In the genomic region with DNA sequence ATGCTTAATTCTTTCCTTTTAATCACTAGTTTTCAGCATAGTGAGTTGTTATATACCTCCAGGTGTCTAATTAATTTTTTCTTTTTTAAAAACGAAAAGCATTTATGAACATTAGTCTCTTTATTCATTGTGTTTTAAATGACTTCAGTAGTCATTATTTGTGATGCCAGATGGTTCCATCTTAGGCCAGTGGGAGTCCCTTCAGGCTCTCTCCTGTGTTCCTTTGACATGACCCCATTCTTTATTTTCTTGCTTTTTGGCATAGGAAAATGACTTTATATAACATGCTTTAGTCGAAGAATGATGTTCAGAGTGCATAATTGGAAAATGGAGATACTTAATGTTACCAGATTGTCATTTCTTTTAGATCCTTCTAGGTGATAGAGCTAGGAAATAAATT, we compare ENCODE assay signal across 19 cellular contexts.
"Had no signal": no experiment of that assay in that cellular context is flagged by ENCODE, and none has a peak within 500 bp of the region (broad histone marks: within the 10 kb centered on the region; RNA-seq: fewer than 3 reads in every experiment).

No MANE protein-coding gene starts in this region.

- DNase-seq: activated CD4-positive, alpha-beta T cell treated with anti-CD3 and anti-CD28 coated beads for 36 hours; activated CD8-positive, alpha-beta memory T cell treated with anti-CD3 and anti-CD28 coated beads, Interleukin-2, amount 50 U/mL, for 48 hours; activated CD8-positive, alpha-beta T cell treated with anti-CD3 and anti-CD28 coated beads for 36 hours; activated effector memory CD4-positive, alpha-beta T cell treated with Interleukin-2 at 50 U/mL for 16 hours; activated naive CD4-positive, alpha-beta T cell treated with Interleukin-2 at 50 U/mL for 16 hours; activated naive CD8-positive, alpha-beta T cell treated with anti-CD3 and anti-CD28 coated beads for 36 hours; activated T-cell treated with anti-CD3 and anti-CD28 coated beads, Interleukin-2, amount 50 U/mL, for 1 hour; KG1; NCI-H1048; NCI-H1417; NCI-H345; NCI-H510A; NCI-H526 treated with DMSO at 0.1 percent for 48 hours; Peyer's patch; Right ventricle myocardium superior; SJCRH30; SK-N-SH; T-helper 1 cell had no signal

- H3K27ac Mint-ChIP-seq: activated CD4-positive, alpha-beta T cell treated with anti-CD3 and anti-CD28 coated beads for 36 hours; activated CD8-positive, alpha-beta T cell treated with anti-CD3 and anti-CD28 coated beads for 36 hours; activated naive CD8-positive, alpha-beta T cell treated with anti-CD3 and anti-CD28 coated beads for 36 hours; activated T-helper 1 cell treated with anti-CD3 and anti-CD28 coated beads, Interleukin-12 subunit alpha, Interleukin-12 subunit beta, Interleukin-2, Interleukin-4 antibody, amounts not matched to agents 30 ng/mL and 10 ng/mL and 1 ng/mL, durations not matched to agents 14 hours and 24 hours and 36 hours had no signal

- ATAC-seq: activated CD4-positive, alpha-beta T cell treated with anti-CD3 and anti-CD28 coated beads for 36 hours; activated CD8-positive, alpha-beta T cell treated with anti-CD3 and anti-CD28 coated beads for 36 hours had no signal

- H3K4me3 Mint-ChIP-seq: activated CD4-positive, alpha-beta T cell treated with anti-CD3 and anti-CD28 coated beads for 36 hours; activated CD8-positive, alpha-beta T cell treated with anti-CD3 and anti-CD28 coated beads for 36 hours; activated naive CD8-positive, alpha-beta T cell treated with anti-CD3 and anti-CD28 coated beads for 36 hours; activated T-helper 1 cell treated with anti-CD3 and anti-CD28 coated beads, Interleukin-12 subunit alpha, Interleukin-12 subunit beta, Interleukin-2, Interleukin-4 antibody, amounts not matched to agents 30 ng/mL and 10 ng/mL and 1 ng/mL, durations not matched to agents 14 hours and 24 hours and 36 hours had no signal

- H3K27me3 Mint-ChIP-seq: activated CD4-positive, alpha-beta T cell treated with anti-CD3 and anti-CD28 coated beads for 36 hours; activated CD8-positive, alpha-beta T cell treated with anti-CD3 and anti-CD28 coated beads for 36 hours; activated naive CD8-positive, alpha-beta T cell treated with anti-CD3 and anti-CD28 coated beads for 36 hours had no signal
